In the genomic region with DNA sequence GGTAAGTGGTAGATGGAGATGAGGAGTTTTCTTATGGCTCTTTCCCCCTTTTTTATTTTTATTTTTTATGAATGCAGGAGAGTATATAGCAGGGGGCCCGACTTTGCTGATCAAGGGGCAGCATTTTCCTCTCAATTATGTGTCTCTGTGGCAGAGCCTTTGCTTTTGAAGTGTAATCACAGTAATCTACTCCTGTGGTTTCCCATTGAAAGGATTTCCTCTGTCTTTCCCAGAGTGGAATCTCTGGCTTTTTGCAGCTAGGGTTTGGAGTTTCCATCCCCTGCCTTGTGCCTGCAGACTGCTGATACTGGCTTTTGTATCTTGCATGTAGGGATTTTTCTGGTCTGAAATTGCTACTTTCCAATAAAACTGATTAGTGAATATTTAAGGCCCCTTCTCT, we compare ENCODE assay signal across 1 cellular context.
A peak's percentile ranks its signal among the peaks of the same experiment; 100 is the strongest.
TF ChIP-seq lines count a peak whose summit lies in the region.

No MANE protein-coding gene starts in this region.

TF ChIP-seq in WTC11, 78 proteins besides CTCF, POLR2A, EP300 and RAD21 (continued from another document):
- TF ChIP-seq, protein P1, sequence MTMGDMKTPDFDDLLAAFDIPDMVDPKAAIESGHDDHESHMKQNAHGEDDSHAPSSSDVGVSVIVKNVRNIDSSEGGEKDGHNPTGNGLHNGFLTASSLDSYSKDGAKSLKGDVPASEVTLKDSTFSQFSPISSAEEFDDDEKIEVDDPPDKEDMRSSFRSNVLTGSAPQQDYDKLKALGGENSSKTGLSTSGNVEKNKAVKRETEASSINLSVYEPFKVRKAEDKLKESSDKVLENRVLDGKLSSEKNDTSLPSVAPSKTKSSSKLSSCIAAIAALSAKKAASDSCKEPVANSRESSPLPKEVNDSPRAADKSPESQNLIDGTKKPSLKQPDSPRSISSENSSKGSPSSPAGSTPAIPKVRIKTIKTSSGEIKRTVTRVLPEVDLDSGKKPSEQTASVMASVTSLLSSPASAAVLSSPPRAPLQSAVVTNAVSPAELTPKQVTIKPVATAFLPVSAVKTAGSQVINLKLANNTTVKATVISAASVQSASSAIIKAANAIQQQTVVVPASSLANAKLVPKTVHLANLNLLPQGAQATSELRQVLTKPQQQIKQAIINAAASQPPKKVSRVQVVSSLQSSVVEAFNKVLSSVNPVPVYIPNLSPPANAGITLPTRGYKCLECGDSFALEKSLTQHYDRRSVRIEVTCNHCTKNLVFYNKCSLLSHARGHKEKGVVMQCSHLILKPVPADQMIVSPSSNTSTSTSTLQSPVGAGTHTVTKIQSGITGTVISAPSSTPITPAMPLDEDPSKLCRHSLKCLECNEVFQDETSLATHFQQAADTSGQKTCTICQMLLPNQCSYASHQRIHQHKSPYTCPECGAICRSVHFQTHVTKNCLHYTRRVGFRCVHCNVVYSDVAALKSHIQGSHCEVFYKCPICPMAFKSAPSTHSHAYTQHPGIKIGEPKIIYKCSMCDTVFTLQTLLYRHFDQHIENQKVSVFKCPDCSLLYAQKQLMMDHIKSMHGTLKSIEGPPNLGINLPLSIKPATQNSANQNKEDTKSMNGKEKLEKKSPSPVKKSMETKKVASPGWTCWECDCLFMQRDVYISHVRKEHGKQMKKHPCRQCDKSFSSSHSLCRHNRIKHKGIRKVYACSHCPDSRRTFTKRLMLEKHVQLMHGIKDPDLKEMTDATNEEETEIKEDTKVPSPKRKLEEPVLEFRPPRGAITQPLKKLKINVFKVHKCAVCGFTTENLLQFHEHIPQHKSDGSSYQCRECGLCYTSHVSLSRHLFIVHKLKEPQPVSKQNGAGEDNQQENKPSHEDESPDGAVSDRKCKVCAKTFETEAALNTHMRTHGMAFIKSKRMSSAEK (CRISPR knock-in tag; IDR thresholded peaks at IDR 0.05; ENCODE audit: borderline replicate concordance), result no peak
- TF ChIP-seq, protein P2, sequence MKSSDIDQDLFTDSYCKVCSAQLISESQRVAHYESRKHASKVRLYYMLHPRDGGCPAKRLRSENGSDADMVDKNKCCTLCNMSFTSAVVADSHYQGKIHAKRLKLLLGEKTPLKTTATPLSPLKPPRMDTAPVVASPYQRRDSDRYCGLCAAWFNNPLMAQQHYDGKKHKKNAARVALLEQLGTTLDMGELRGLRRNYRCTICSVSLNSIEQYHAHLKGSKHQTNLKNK (CRISPR knock-in tag; IDR thresholded peaks at IDR 0.05), result peak; percentile 48; the same call in 1 of the 2 replicates
- TF ChIP-seq, protein P3, sequence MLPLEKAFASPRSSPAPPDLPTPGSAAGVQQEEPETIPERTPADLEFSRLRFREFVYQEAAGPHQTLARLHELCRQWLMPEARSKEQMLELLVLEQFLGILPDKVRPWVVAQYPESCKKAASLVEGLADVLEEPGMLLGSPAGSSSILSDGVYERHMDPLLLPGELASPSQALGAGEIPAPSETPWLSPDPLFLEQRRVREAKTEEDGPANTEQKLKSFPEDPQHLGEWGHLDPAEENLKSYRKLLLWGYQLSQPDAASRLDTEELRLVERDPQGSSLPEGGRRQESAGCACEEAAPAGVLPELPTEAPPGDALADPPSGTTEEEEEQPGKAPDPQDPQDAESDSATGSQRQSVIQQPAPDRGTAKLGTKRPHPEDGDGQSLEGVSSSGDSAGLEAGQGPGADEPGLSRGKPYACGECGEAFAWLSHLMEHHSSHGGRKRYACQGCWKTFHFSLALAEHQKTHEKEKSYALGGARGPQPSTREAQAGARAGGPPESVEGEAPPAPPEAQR (CRISPR knock-in tag; IDR thresholded peaks at IDR 0.05), result no peak
- TF ChIP-seq ZNF263 (CRISPR knock-in tag; IDR thresholded peaks at IDR 0.05; ENCODE audit: low read depth), result no peak
- no peak for TF ChIP-seq ETV6 (CRISPR knock-in tag; IDR thresholded peaks at IDR 0.05)
